Comparison of ENCODE assay signal across 1 cellular context in the genomic region with DNA sequence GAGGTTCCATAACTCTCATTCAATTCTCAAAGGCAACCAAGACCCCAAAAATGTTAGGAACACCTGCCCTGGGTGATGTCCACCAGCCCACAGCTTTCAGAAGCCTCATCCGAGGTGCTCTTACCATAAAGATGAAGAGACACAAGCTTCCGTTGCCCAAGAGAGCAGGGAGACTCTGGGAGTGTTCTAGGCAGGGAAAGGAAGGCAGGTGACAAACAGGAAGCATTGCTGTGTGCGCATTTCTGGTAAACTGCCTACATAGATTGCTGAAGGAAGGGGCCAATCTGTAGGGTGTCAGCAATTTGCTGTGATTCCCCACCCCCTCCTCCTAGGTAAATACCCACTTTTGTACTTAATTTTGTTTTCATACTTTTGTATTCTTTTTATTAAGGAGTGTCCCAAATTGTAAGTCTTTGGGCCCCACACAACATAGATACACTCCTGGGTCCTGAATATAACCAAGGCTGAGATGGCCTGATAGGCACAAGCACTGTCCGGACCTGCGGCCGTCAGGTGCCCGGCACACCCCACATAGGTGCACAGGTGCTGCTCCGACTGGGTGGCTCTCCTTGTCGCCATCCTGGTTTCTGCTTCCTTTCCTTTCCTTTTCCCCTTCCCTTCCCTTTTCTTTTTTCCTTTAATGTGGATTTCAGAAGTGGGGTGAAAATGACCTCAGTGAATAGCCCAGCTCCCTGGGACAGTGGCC.
TF ChIP-seq lines count a peak whose summit lies in the region.

No MANE protein-coding gene starts in this region.

TF ChIP-seq in SK-N-SH treated with all-trans-retinoic acid at 6 μM for 48 hours, 23 proteins besides CTCF, POLR2A, EP300 and RAD21 (continued from another document):
- TF ChIP-seq, protein P1, sequence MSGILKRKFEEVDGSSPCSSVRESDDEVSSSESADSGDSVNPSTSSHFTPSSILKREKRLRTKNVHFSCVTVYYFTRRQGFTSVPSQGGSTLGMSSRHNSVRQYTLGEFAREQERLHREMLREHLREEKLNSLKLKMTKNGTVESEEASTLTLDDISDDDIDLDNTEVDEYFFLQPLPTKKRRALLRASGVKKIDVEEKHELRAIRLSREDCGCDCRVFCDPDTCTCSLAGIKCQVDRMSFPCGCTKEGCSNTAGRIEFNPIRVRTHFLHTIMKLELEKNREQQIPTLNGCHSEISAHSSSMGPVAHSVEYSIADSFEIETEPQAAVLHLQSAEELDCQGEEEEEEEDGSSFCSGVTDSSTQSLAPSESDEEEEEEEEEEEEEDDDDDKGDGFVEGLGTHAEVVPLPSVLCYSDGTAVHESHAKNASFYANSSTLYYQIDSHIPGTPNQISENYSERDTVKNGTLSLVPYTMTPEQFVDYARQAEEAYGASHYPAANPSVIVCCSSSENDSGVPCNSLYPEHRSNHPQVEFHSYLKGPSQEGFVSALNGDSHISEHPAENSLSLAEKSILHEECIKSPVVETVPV (CRISPR knock-in tag; IDR thresholded peaks at IDR 0.05), result no peak
- TF ChIP-seq TOX (CRISPR knock-in tag; IDR thresholded peaks at IDR 0.05; ENCODE audit: borderline replicate concordance), result no peak
- no peak for TF ChIP-seq ZFP3 (CRISPR knock-in tag; IDR thresholded peaks at IDR 0.05)
- TF ChIP-seq SNAI2 (CRISPR knock-in tag; IDR thresholded peaks at IDR 0.05), result no peak
- TF ChIP-seq ZNF8 (CRISPR knock-in tag; IDR thresholded peaks at IDR 0.05), result no peak
- TF ChIP-seq, protein P2, sequence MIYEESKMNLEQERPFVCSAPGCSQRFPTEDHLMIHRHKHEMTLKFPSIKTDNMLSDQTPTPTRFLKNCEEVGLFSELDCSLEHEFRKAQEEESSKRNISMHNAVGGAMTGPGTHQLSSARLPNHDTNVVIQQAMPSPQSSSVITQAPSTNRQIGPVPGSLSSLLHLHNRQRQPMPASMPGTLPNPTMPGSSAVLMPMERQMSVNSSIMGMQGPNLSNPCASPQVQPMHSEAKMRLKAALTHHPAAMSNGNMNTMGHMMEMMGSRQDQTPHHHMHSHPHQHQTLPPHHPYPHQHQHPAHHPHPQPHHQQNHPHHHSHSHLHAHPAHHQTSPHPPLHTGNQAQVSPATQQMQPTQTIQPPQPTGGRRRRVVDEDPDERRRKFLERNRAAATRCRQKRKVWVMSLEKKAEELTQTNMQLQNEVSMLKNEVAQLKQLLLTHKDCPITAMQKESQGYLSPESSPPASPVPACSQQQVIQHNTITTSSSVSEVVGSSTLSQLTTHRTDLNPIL (CRISPR knock-in tag; IDR thresholded peaks at IDR 0.05; ENCODE audit: low read depth), result no peak
- TF ChIP-seq PPARA (CRISPR knock-in tag; IDR thresholded peaks at IDR 0.05; ENCODE audit: borderline replicate concordance), result no peak
- no peak for TF ChIP-seq ZFP30 (CRISPR knock-in tag; IDR thresholded peaks at IDR 0.05)
- TF ChIP-seq, protein P3, sequence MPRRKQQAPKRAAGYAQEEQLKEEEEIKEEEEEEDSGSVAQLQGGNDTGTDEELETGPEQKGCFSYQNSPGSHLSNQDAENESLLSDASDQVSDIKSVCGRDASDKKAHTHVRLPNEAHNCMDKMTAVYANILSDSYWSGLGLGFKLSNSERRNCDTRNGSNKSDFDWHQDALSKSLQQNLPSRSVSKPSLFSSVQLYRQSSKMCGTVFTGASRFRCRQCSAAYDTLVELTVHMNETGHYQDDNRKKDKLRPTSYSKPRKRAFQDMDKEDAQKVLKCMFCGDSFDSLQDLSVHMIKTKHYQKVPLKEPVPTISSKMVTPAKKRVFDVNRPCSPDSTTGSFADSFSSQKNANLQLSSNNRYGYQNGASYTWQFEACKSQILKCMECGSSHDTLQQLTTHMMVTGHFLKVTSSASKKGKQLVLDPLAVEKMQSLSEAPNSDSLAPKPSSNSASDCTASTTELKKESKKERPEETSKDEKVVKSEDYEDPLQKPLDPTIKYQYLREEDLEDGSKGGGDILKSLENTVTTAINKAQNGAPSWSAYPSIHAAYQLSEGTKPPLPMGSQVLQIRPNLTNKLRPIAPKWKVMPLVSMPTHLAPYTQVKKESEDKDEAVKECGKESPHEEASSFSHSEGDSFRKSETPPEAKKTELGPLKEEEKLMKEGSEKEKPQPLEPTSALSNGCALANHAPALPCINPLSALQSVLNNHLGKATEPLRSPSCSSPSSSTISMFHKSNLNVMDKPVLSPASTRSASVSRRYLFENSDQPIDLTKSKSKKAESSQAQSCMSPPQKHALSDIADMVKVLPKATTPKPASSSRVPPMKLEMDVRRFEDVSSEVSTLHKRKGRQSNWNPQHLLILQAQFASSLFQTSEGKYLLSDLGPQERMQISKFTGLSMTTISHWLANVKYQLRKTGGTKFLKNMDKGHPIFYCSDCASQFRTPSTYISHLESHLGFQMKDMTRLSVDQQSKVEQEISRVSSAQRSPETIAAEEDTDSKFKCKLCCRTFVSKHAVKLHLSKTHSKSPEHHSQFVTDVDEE (CRISPR knock-in tag; IDR thresholded peaks at IDR 0.05), result no peak
- TF ChIP-seq CSDC2 (CRISPR knock-in tag; IDR thresholded peaks at IDR 0.05), result no peak
- TF ChIP-seq POU6F1 (CRISPR knock-in tag; IDR thresholded peaks at IDR 0.05; ENCODE audit: borderline replicate concordance, low read depth), result no peak
- no peak for TF ChIP-seq ZC3H10 (CRISPR knock-in tag; IDR thresholded peaks at IDR 0.05)
